16 cellular contexts compared by ENCODE assay signal in the genomic region with DNA sequence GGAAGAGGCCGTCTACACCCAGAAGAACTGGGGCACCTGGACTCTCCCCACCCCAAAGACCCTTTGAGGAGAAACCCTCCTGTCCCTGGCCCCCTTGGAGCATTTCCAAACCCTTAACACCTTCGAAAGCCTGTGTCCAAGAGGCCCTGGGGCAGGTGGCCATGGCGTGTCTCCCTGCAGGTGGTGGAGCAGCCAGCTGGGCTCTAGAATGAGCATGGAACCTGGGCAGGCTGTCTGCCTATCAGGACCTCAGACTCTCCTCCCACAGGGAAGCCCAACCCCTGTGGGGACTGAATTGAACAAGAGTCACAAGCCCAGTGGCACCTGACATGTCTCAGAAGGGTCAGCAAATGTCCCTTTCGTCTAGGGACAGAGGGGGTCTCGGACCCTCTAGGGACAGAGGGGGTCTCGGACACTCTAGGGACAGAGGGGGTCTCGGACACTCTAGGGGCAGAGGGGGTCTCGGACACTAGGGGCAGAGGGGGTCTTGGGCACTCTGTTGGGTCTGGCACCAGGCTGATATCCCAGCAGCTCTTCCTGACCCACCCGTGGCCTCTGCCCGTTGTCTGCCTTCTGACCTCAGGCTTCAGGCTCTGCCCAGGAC. TPM values are rescaled to one million over a fixed set of nuclear protein-coding genes. Genes with fewer than 3 reads are reported as not detected.
DNase-seq lines count a peak whose midpoint lies in the region; ATAC-seq, FAIRE-seq and TF ChIP-seq lines count a peak whose summit lies in the region.
"Had no signal": no experiment of that assay in that cellular context is flagged by ENCODE, and none has a peak within 500 bp of the region (broad histone marks: within the 10 kb centered on the region; RNA-seq: fewer than 3 reads in every experiment).

No MANE protein-coding gene starts in this region.

- no peak overlapping the region for H2AFZ ChIP-seq in HepG2 (ENCODE audit: low read length)

- no peaks in the 10 kb centered on the region for H3K9me3 Mint-ChIP-seq in natural killer cell
- no peaks in the 10 kb centered on the region for H3K9me3 Mint-ChIP-seq in natural killer cell treated with Interleukin-12 subunit alpha and Interleukin-12 subunit beta and Interleukin-15 and Interleukin-18, amount 100 ng/mL, for 72 hours
- H3K9me3 Mint-ChIP-seq: naive B cell had no signal

- in situ Hi-C loops in HepG2 (cut with HindIII; ENCODE audit: extremely low pct_ligation_motif_present, low pct_unique_long_range_greater_than_20kb), result no loop called here

- H3K4me3 ChIP-seq in RWPE2 (ENCODE audit: severe bottlenecking) (no peak overlapping the region), HepG2 (replicated peaks in 1 of 3; ENCODE audit: insufficient read depth in 1 of 3, low read depth in 2 of 3, low read length in 3 of 3) (peak overlapping the region in 1 of 3 experiments; percentile 79; a peak in 1 of 6 replicates)
- H3K4me3 ChIP-seq: ascending aorta had no signal

- peaks cover 28% of the 10 kb centered on the region for H3K36me3 ChIP-seq in RWPE2 (ENCODE audit: low read depth)
- H3K36me3 ChIP-seq in HepG2 (replicated peaks in 1 of 2; ENCODE audit: control insufficient read depth in 1 of 2, insufficient read depth in 2 of 2, low read length in 2 of 2), result peaks cover 6 to 12% of the 10 kb centered on the region in 2 experiments; a peak in 4 of 5 replicates

- H3K27me3 ChIP-seq in RWPE2 (ENCODE audit: insufficient read depth, poor library complexity, severe bottlenecking) (no peaks in the 10 kb centered on the region), HepG2 (ENCODE audit: control insufficient read depth in 1 of 2, insufficient read depth in 2 of 2, low read length in 2 of 2) (no peaks in the 10 kb centered on the region; a peak in 2 of 5 replicates)
- H3K27me3 ChIP-seq: ascending aorta, dorsolateral prefrontal cortex, upper lobe of left lung had no signal

- BruUV-seq in HepG2 (replicated peaks; lab: Mats Ljungman, UMichigan), result no TSS peak

- intact Hi-C loops in natural killer cell (cut with micrococcal nuclease), result no loop called here
- intact Hi-C loops in HepG2 (cut with micrococcal nuclease; ENCODE audit: unreplicated experiment), result loop anchor here (10.0 kb wide), 2 partner anchors 84 to 86 kb away; no protein-coding TSS in a partner anchor

- H3K27me3 Mint-ChIP-seq in natural killer cell (ENCODE audit: low read depth in 2 of 2), result peaks cover 8 to 10% of the 10 kb centered on the region in 2 donors
- H3K27me3 Mint-ChIP-seq in natural killer cell treated with Interleukin-12 subunit alpha and Interleukin-12 subunit beta and Interleukin-15 and Interleukin-18, amount 100 ng/mL, for 72 hours, result peaks cover 0 to 5% of the 10 kb centered on the region in 2 donors

- no peak overlapping the region for H3K27ac Mint-ChIP-seq in natural killer cell
- no peak overlapping the region for H3K27ac Mint-ChIP-seq in natural killer cell treated with Interleukin-12 subunit alpha and Interleukin-12 subunit beta and Interleukin-15 and Interleukin-18, amount 100 ng/mL, for 72 hours
- H3K27ac Mint-ChIP-seq: naive B cell had no signal

- H3K9ac ChIP-seq in HepG2 (ENCODE audit: insufficient read depth, low read depth, low read length), result peak overlapping the region; percentile 83

- FAIRE-seq in HepG2 (lab: Jason Lieb, UNC), result peak; percentile 64

- H3K4me1 Mint-ChIP-seq in natural killer cell, result peaks cover 13 to 26% of the 10 kb centered on the region in 2 donors
- peaks cover 21 to 24% of the 10 kb centered on the region in 2 donors for H3K4me1 Mint-ChIP-seq in natural killer cell treated with Interleukin-12 subunit alpha and Interleukin-12 subunit beta and Interleukin-15 and Interleukin-18, amount 100 ng/mL, for 72 hours (ENCODE audit: low read depth in 2 of 2)

- no peak for TF ChIP-seq EP300 in HepG2 (IDR thresholded peaks at IDR 0.05; ENCODE audit: low read depth in 2 of 2, low read length in 2 of 2)
- TF ChIP-seq EP300 in HepG2 (CRISPR knock-in tag; IDR thresholded peaks at IDR 0.05; ENCODE audit: borderline replicate concordance), result no peak

- CTCF ChIA-PET in HepG2 (lab: Yijun Ruan, JAX; ENCODE audit: low intra/inter-chr PET ratio, low total read pairs), result no interaction called here

- ATAC-seq in natural killer cell (no peak), RWPE2 (ENCODE audit: low read depth) (peak; percentile 37; the same call in 1 of the 3 replicates), HepG2 (peak; percentile 29)
- ATAC-seq in natural killer cell treated with Interleukin-12 subunit alpha and Interleukin-12 subunit beta and Interleukin-15 and Interleukin-18, amount 100 ng/mL, for 72 hours, result no peak

- H3K4me2 ChIP-seq in HepG2 (ENCODE audit: low read depth, low read length), result peak overlapping the region; percentile 80

- TF ChIP-seq RAD21 in HepG2 (CRISPR knock-in tag; IDR thresholded peaks at IDR 0.05), result no peak; the same call in 1 of the 2 replicates

- WGBS in HepG2 (ENCODE audit: low lambda C conversion rate), result 22% methylated on average over 7 of the region's 10 CpGs

- DNase-seq in natural killer cell (no peak), RWPE2 (ENCODE audit: low spot score) (no peak), HepG2 (ENCODE audit: low spot score) (peak; percentile 51), GM19238 (ENCODE audit: insufficient read length, low spot score) (no peak), A172 (ENCODE audit: low spot score) (no peak), GF-D8 (lab: John Stamatoyannopoulos, UW) (no peak)
- no peak for DNase-seq in natural killer cell treated with Interleukin-12 subunit alpha and Interleukin-12 subunit beta and Interleukin-15 and Interleukin-18, amount 100 ng/mL, for 72 hours (ENCODE audit: low spot score)
- no peak for DNase-seq in stimulated activated CD4-positive, alpha-beta T cell treated with anti-CD3 and anti-CD28 coated beads, Interleukin-4, amount 100 ng/mL, for 1 hour
- DNase-seq: DND-41, MV-4-11, naive B cell, NCI-H2171 treated with DMSO at 0.1 percent for 48 hours, WERI-Rb-1 had no signal

- H3K27ac ChIP-seq in RWPE2 (ENCODE audit: poor library complexity, severe bottlenecking) (no peak overlapping the region), HepG2 (ENCODE audit: extremely low read length, insufficient read depth, low read length) (peak overlapping the region; percentile 82)
- H3K27ac ChIP-seq: ascending aorta, WERI-Rb-1 had no signal

- H3K4me1 ChIP-seq in RWPE2 (ENCODE audit: insufficient read depth, poor library complexity, severe bottlenecking) (no peaks in the 10 kb centered on the region), HepG2 (ENCODE audit: insufficient read depth, low read length) (peaks cover 87% of the 10 kb centered on the region)

- H4K20me1 ChIP-seq in HepG2 (ENCODE audit: insufficient read depth, low read length), result peaks cover 17% of the 10 kb centered on the region; the same call in 1 of the 2 replicates

- H3K4me3 Mint-ChIP-seq in natural killer cell, result peak overlapping the region; percentile 45
- no peak overlapping the region for H3K4me3 Mint-ChIP-seq in natural killer cell treated with Interleukin-12 subunit alpha and Interleukin-12 subunit beta and Interleukin-15 and Interleukin-18, amount 100 ng/mL, for 72 hours

- POLR2A ChIA-PET in HepG2 (lab: Yijun Ruan, JAX), result interaction anchor here (0.6 to 11.1 kb wide), 10 partner anchors 9 to 624 kb away, joined by 3 to 274 read pairs (median 6); a partner anchor contains a TSS

- TF ChIP-seq CTCF in natural killer cell (IDR thresholded peaks at IDR 0.05), result no peak
- no peak for TF ChIP-seq CTCF in RWPE2 (IDR thresholded peaks at IDR 0.05; ENCODE audit: poor library complexity, severe bottlenecking)
- TF ChIP-seq CTCF in HepG2 (CRISPR knock-in tag; IDR thresholded peaks at IDR 0.05), result no peak

- peaks cover 12% of the 10 kb centered on the region for H3K79me2 ChIP-seq in HepG2 (ENCODE audit: insufficient read depth, low read length)

- no peak for TF ChIP-seq POLR2A in HepG2 (IDR thresholded peaks at IDR 0.05; ENCODE audit: insufficient read depth in 1 of 2, low read depth in 2 of 2, low read length in 2 of 2)

- H3K9me3 ChIP-seq in RWPE2 (ENCODE audit: severe bottlenecking) (no peaks in the 10 kb centered on the region), HepG2 (ENCODE audit: low read length) (no peaks in the 10 kb centered on the region)
- H3K9me3 ChIP-seq: ascending aorta, upper lobe of left lung had no signal

- H3K36me3 Mint-ChIP-seq in natural killer cell, result no peaks in the 10 kb centered on the region
- H3K36me3 Mint-ChIP-seq in natural killer cell treated with Interleukin-12 subunit alpha and Interleukin-12 subunit beta and Interleukin-15 and Interleukin-18, amount 100 ng/mL, for 72 hours, result peaks cover 11% of the 10 kb centered on the region

RNA-seq across cellular contexts. Expression of a gene that starts 8.4 kb away (rescaled TPM):
- total RNA-seq in natural killer cell (100 to 1,000 TPM; 147 to 220 (median 217) TPM), HepG2 (2016; rRNA removed; fragmentation: Illumina TruSeq; extraction: Trizol) (17.1 and 25.8 TPM in 2 replicates)
- 10 to 100 TPM; 26.2 to 58.3 TPM for total RNA-seq in natural killer cell treated with Interleukin-12 subunit alpha and Interleukin-12 subunit beta and Interleukin-15 and Interleukin-18, amount 100 ng/mL, for 72 hours
- total RNA-seq in HepG2 (2016; cell fraction: cytosol; rRNA removed; fragmentation: Illumina TruSeq; extraction: Trizol; ENCODE audit: low read depth), result 4.7 and 4.8 TPM in 2 replicates
- 17.7 and 25.2 TPM in 2 replicates for total RNA-seq in HepG2 (2016; cell fraction: insoluble cytoplasmic fraction; rRNA removed; fragmentation: Illumina TruSeq; extraction: Trizol)
- total RNA-seq in HepG2 (2016; cell fraction: membrane; rRNA removed; fragmentation: Illumina TruSeq; extraction: Trizol), result 13.9 and 15.1 TPM in 2 replicates
- total RNA-seq in HepG2 (2016; cell fraction: nucleus; rRNA removed; fragmentation: Illumina TruSeq; extraction: Trizol), result 18.5 and 22.8 TPM in 2 replicates
- polyA plus RNA-seq in HepG2 (2011; rRNA removed), result 50.8 and 61.1 TPM in 2 replicates
- polyA plus RNA-seq in HepG2 (2011; cell fraction: cytosol; rRNA removed), result 31.1 and 45.6 TPM in 2 replicates
- polyA plus RNA-seq in HepG2 (2011; cell fraction: nucleus; rRNA removed), result 117 and 122 TPM in 2 replicates
- polyA plus RNA-seq in HepG2 (2012), result 27.9 and 32.4 TPM in 2 replicates
- polyA plus RNA-seq in HepG2 (2016; cell fraction: cytosol; fragmentation: Illumina TruSeq; extraction: Trizol; ENCODE audit: low read depth), result 3.7 and 4.2 TPM in 2 replicates
- polyA plus RNA-seq in HepG2 (2016; cell fraction: insoluble cytoplasmic fraction; fragmentation: Illumina TruSeq; extraction: Trizol; ENCODE audit: low read depth), result 29.4 and 33.0 TPM in 2 replicates
- polyA plus RNA-seq in HepG2 (2016; cell fraction: membrane; fragmentation: Illumina TruSeq; extraction: Trizol; ENCODE audit: low read depth), result 11.7 and 12.5 TPM in 2 replicates
- 60.4 and 60.8 TPM in 2 replicates for polyA plus RNA-seq in HepG2 (2016; cell fraction: nucleus; fragmentation: Illumina TruSeq; extraction: Trizol; ENCODE audit: insufficient read depth, low read depth)
- polyA minus RNA-seq in HepG2 (2011; rRNA and poly(A)+ RNA removed; ENCODE audit: low replicate concordance), result 17.1 and 51.0 TPM in 2 replicates
- polyA minus RNA-seq in HepG2 (2011; cell fraction: cytosol; rRNA and poly(A)+ RNA removed), result 33.1 and 38.6 TPM in 2 replicates
- polyA minus RNA-seq in HepG2 (2011; cell fraction: nucleus; rRNA and poly(A)+ RNA removed), result 17.8 and 25.2 TPM in 2 replicates
- 17.2 and 20.5 TPM in 2 replicates for total RNA-seq in A172 (2014; rRNA removed; shearing (Covaris generic))

RNA-seq across cellular contexts. Expression of a gene that starts 34.0 kb away (rescaled TPM):
- 1 to 10 TPM; 4.0 to 6.4 (median 5.8) TPM for total RNA-seq in natural killer cell
- total RNA-seq in natural killer cell treated with Interleukin-12 subunit alpha and Interleukin-12 subunit beta and Interleukin-15 and Interleukin-18, amount 100 ng/mL, for 72 hours, result 10 to 100 TPM in 1 of 2 donors, 1 to 10 TPM in 1; 9.8 to 46.4 TPM
- total RNA-seq in HepG2 (2016; rRNA removed; fragmentation: Illumina TruSeq; extraction: Trizol), result 12.0 and 12.6 TPM in 2 replicates
- 1.3 and 2.4 TPM in 2 replicates for total RNA-seq in HepG2 (2016; cell fraction: cytosol; rRNA removed; fragmentation: Illumina TruSeq; extraction: Trizol; ENCODE audit: low read depth)
- 12.8 and 13.5 TPM in 2 replicates for total RNA-seq in HepG2 (2016; cell fraction: insoluble cytoplasmic fraction; rRNA removed; fragmentation: Illumina TruSeq; extraction: Trizol)
- total RNA-seq in HepG2 (2016; cell fraction: membrane; rRNA removed; fragmentation: Illumina TruSeq; extraction: Trizol), result 4.8 and 5.6 TPM in 2 replicates
- 5.7 and 8.6 TPM in 2 replicates for total RNA-seq in HepG2 (2016; cell fraction: nucleus; rRNA removed; fragmentation: Illumina TruSeq; extraction: Trizol)
- polyA plus RNA-seq in HepG2 (2011; rRNA removed), result 0.34 and 0.76 TPM in 2 replicates
- polyA plus RNA-seq in HepG2 (2011; cell fraction: cytosol; rRNA removed), result 0.72 and 0.99 TPM in 2 replicates
- 3.4 and 5.0 TPM in 2 replicates for polyA plus RNA-seq in HepG2 (2011; cell fraction: nucleus; rRNA removed)
- polyA plus RNA-seq in HepG2 (2012), result 7.4 and 7.7 TPM in 2 replicates
- 0.54 and 0.80 TPM in 2 replicates for polyA plus RNA-seq in HepG2 (2016; cell fraction: cytosol; fragmentation: Illumina TruSeq; extraction: Trizol; ENCODE audit: low read depth)
- polyA plus RNA-seq in HepG2 (2016; cell fraction: insoluble cytoplasmic fraction; fragmentation: Illumina TruSeq; extraction: Trizol; ENCODE audit: low read depth), result 10.9 and 11.0 TPM in 2 replicates
- 1.4 TPM in 2 replicates for polyA plus RNA-seq in HepG2 (2016; cell fraction: membrane; fragmentation: Illumina TruSeq; extraction: Trizol; ENCODE audit: low read depth)
- 15.7 and 18.7 TPM in 2 replicates for polyA plus RNA-seq in HepG2 (2016; cell fraction: nucleus; fragmentation: Illumina TruSeq; extraction: Trizol; ENCODE audit: insufficient read depth, low read depth)
- polyA minus RNA-seq in HepG2 (2011; rRNA and poly(A)+ RNA removed; ENCODE audit: low replicate concordance), result 1.2 and 1.6 TPM in 2 replicates
- 1.8 and 1.9 TPM in 2 replicates for polyA minus RNA-seq in HepG2 (2011; cell fraction: cytosol; rRNA and poly(A)+ RNA removed)
- 0.77 and 0.87 TPM in 2 replicates for polyA minus RNA-seq in HepG2 (2011; cell fraction: nucleus; rRNA and poly(A)+ RNA removed)
- 7.9 and 8.8 TPM in 2 replicates for total RNA-seq in A172 (2014; rRNA removed; shearing (Covaris generic))

RNA-seq across cellular contexts. Expression of a gene that starts 52.9 kb away (rescaled TPM):
- total RNA-seq in natural killer cell, result 1 to 10 TPM in 1 of 3 donors, under 1 TPM in 1, not detected in 1; 0.18 to 1.3 TPM
- total RNA-seq in natural killer cell treated with Interleukin-12 subunit alpha and Interleukin-12 subunit beta and Interleukin-15 and Interleukin-18, amount 100 ng/mL, for 72 hours, result 1 to 10 TPM in 1 of 2 donors, under 1 TPM in 1; 0.95 to 2.1 TPM
- 13.0 and 14.5 TPM in 2 replicates for total RNA-seq in HepG2 (2016; rRNA removed; fragmentation: Illumina TruSeq; extraction: Trizol)
- 6.8 and 7.5 TPM in 2 replicates for total RNA-seq in HepG2 (2016; cell fraction: cytosol; rRNA removed; fragmentation: Illumina TruSeq; extraction: Trizol; ENCODE audit: low read depth)
- total RNA-seq in HepG2 (2016; cell fraction: insoluble cytoplasmic fraction; rRNA removed; fragmentation: Illumina TruSeq; extraction: Trizol), result 11.8 and 15.7 TPM in 2 replicates
- 9.1 and 10.9 TPM in 2 replicates for total RNA-seq in HepG2 (2016; cell fraction: membrane; rRNA removed; fragmentation: Illumina TruSeq; extraction: Trizol)
- 11.8 and 14.3 TPM in 2 replicates for total RNA-seq in HepG2 (2016; cell fraction: nucleus; rRNA removed; fragmentation: Illumina TruSeq; extraction: Trizol)
- 31.1 and 40.2 TPM in 2 replicates for polyA plus RNA-seq in HepG2 (2011; rRNA removed)
- polyA plus RNA-seq in HepG2 (2011; cell fraction: cytosol; rRNA removed), result 25.9 and 34.2 TPM in 2 replicates
- polyA plus RNA-seq in HepG2 (2011; cell fraction: nucleus; rRNA removed), result 90.7 and 95.7 TPM in 2 replicates
- polyA plus RNA-seq in HepG2 (2012), result 41.2 and 46.2 TPM in 2 replicates
- 4.2 and 5.6 TPM in 2 replicates for polyA plus RNA-seq in HepG2 (2016; cell fraction: cytosol; fragmentation: Illumina TruSeq; extraction: Trizol; ENCODE audit: low read depth)
- polyA plus RNA-seq in HepG2 (2016; cell fraction: insoluble cytoplasmic fraction; fragmentation: Illumina TruSeq; extraction: Trizol; ENCODE audit: low read depth), result 9.1 and 12.0 TPM in 2 replicates
- 3.9 and 6.0 TPM in 2 replicates for polyA plus RNA-seq in HepG2 (2016; cell fraction: membrane; fragmentation: Illumina TruSeq; extraction: Trizol; ENCODE audit: low read depth)
- polyA plus RNA-seq in HepG2 (2016; cell fraction: nucleus; fragmentation: Illumina TruSeq; extraction: Trizol; ENCODE audit: insufficient read depth, low read depth), result 18.6 and 21.1 TPM in 2 replicates
- polyA minus RNA-seq in HepG2 (2011; rRNA and poly(A)+ RNA removed; ENCODE audit: low replicate concordance), result 42.9 and 69.2 TPM in 2 replicates
- 31.2 and 31.6 TPM in 2 replicates for polyA minus RNA-seq in HepG2 (2011; cell fraction: cytosol; rRNA and poly(A)+ RNA removed)
- polyA minus RNA-seq in HepG2 (2011; cell fraction: nucleus; rRNA and poly(A)+ RNA removed), result 17.8 and 22.4 TPM in 2 replicates
- total RNA-seq in A172 (2014; rRNA removed; shearing (Covaris generic)), result 24.7 and 27.2 TPM in 2 replicates

Comparison
In these comparisons a context has a peak if more than half of its experiments do, and no peak if none do; other contexts are left out.
1. ATAC-seq: peak in RWPE2 (single experiment) and HepG2 (single experiment); none in natural killer cell (0 of 3) and natural killer cell treated with Interleukin-12 subunit alpha and Interleukin-12 subunit beta and Interleukin-15 and Interleukin-18, amount 100 ng/mL, for 72 hours (0 of 2).